Comparison of ENCODE assay signal across 1 cellular context in genomic region chr6:134174790-134175531, GRCh38.
A peak's percentile ranks its signal among the peaks of the same experiment; 100 is the strongest.
TF ChIP-seq lines count a peak whose summit lies in the region.

No MANE protein-coding gene starts in this region.

TF ChIP-seq in HepG2, 621 proteins besides CTCF, POLR2A, EP300 and RAD21 (continued from another document and continues in another):
- TF ChIP-seq, protein P1, sequence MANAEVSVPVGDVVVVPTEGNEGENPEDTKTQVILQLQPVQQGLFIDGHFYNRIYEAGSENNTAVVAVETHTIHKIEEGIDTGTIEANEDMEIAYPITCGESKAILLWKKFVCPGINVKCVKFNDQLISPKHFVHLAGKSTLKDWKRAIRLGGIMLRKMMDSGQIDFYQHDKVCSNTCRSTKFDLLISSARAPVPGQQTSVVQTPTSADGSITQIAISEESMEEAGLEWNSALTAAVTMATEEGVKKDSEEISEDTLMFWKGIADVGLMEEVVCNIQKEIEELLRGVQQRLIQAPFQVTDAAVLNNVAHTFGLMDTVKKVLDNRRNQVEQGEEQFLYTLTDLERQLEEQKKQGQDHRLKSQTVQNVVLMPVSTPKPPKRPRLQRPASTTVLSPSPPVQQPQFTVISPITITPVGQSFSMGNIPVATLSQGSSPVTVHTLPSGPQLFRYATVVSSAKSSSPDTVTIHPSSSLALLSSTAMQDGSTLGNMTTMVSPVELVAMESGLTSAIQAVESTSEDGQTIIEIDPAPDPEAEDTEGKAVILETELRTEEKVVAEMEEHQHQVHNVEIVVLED (CRISPR knock-in tag; IDR thresholded peaks at IDR 0.05; ENCODE audit: borderline replicate concordance) = peak; percentile 64
- TF ChIP-seq TAF1 (CRISPR knock-in tag; IDR thresholded peaks at IDR 0.05) (peak; percentile 97), ZNF205 (CRISPR knock-in tag; IDR thresholded peaks at IDR 0.05) (peak; percentile 88), FOXC1 (CRISPR knock-in tag; IDR thresholded peaks at IDR 0.05; ENCODE audit: borderline replicate concordance) (peak; percentile 26; the same call in 1 of the 2 replicates), NR2F1 (CRISPR knock-in tag; IDR thresholded peaks at IDR 0.05) (no peak; a peak in 1 of 4 replicates), ZNF607 (CRISPR knock-in tag; IDR thresholded peaks at IDR 0.05; ENCODE audit: borderline replicate concordance) (peak; percentile 94; the same call in 1 of the 2 replicates), NR2F6 (IDR thresholded peaks at IDR 0.05) (no peak), NR2F6 (CRISPR knock-in tag; IDR thresholded peaks at IDR 0.05) (peak; percentile 30; the same call in 1 of the 2 replicates), ATF4 (CRISPR knock-in tag; IDR thresholded peaks at IDR 0.05) (peak in 1 of 2 experiments; percentile 29; a peak in 1 of 4 replicates), ZNF556 (CRISPR knock-in tag; IDR thresholded peaks at IDR 0.05; ENCODE audit: borderline replicate concordance) (peak; percentile 27; the same call in 1 of the 2 replicates), ZNF879 (CRISPR knock-in tag; IDR thresholded peaks at IDR 0.05) (peak; percentile 35; the same call in 1 of the 2 replicates), ZNF20 (CRISPR knock-in tag; IDR thresholded peaks at IDR 0.05) (0 out of 2 replicates have a peak, but pooled peaks have one; percentile 31), PHF8 (CRISPR knock-in tag; IDR thresholded peaks at IDR 0.05) (peak; percentile 83), MXD3 (CRISPR knock-in tag; IDR thresholded peaks at IDR 0.05) (peak; percentile 88), ZNF44 (CRISPR knock-in tag; IDR thresholded peaks at IDR 0.05) (no peak), WIZ (CRISPR knock-in tag; IDR thresholded peaks at IDR 0.05) (peak; percentile 24; the same call in 1 of the 2 replicates), SIX1 (CRISPR knock-in tag; IDR thresholded peaks at IDR 0.05; ENCODE audit: borderline replicate concordance) (no peak), KAT8 (CRISPR knock-in tag; IDR thresholded peaks at IDR 0.05) (peak; percentile 75), ZNF749 (CRISPR knock-in tag; IDR thresholded peaks at IDR 0.05; ENCODE audit: borderline replicate concordance) (peak; percentile 76; the same call in 1 of the 2 replicates), ZNF558 (CRISPR knock-in tag; IDR thresholded peaks at IDR 0.05; ENCODE audit: borderline replicate concordance) (peak; percentile 85; the same call in 1 of the 2 replicates), ATAD3A (CRISPR knock-in tag; IDR thresholded peaks at IDR 0.05) (no peak), ZNF747 (CRISPR knock-in tag; IDR thresholded peaks at IDR 0.05; ENCODE audit: borderline replicate concordance) (0 out of 2 replicates have a peak, but pooled peaks have one; percentile 40), PPARG (CRISPR knock-in tag; conservative IDR thresholded peaks at IDR 0.05) (peak; percentile 49; the same call in 1 of the 2 replicates), NFKBIZ (CRISPR knock-in tag; IDR thresholded peaks at IDR 0.05) (peak; percentile 62; the same call in 1 of the 2 replicates), ZNF615 (CRISPR knock-in tag; IDR thresholded peaks at IDR 0.05; ENCODE audit: borderline replicate concordance) (0 out of 2 replicates have a peak, but pooled peaks have one; percentile 73), THAP11 (CRISPR knock-in tag; IDR thresholded peaks at IDR 0.05) (peak; percentile 81), ZBTB14 (CRISPR knock-in tag; IDR thresholded peaks at IDR 0.05) (peak; percentile 73), NR0B2 (CRISPR knock-in tag; IDR thresholded peaks at IDR 0.05) (no peak), CBX1 (IDR thresholded peaks at IDR 0.05; ENCODE audit: low read depth) (peak; percentile 94)
- TF ChIP-seq, protein P2, sequence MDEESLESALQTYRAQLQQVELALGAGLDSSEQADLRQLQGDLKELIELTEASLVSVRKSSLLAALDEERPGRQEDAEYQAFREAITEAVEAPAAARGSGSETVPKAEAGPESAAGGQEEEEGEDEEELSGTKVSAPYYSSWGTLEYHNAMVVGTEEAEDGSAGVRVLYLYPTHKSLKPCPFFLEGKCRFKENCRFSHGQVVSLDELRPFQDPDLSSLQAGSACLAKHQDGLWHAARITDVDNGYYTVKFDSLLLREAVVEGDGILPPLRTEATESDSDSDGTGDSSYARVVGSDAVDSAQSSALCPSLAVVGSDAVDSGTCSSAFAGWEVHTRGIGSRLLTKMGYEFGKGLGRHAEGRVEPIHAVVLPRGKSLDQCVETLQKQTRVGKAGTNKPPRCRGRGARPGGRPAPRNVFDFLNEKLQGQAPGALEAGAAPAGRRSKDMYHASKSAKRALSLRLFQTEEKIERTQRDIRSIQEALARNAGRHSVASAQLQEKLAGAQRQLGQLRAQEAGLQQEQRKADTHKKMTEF (CRISPR knock-in tag; IDR thresholded peaks at IDR 0.05) = peak; percentile 96
- TF ChIP-seq, protein P3, sequence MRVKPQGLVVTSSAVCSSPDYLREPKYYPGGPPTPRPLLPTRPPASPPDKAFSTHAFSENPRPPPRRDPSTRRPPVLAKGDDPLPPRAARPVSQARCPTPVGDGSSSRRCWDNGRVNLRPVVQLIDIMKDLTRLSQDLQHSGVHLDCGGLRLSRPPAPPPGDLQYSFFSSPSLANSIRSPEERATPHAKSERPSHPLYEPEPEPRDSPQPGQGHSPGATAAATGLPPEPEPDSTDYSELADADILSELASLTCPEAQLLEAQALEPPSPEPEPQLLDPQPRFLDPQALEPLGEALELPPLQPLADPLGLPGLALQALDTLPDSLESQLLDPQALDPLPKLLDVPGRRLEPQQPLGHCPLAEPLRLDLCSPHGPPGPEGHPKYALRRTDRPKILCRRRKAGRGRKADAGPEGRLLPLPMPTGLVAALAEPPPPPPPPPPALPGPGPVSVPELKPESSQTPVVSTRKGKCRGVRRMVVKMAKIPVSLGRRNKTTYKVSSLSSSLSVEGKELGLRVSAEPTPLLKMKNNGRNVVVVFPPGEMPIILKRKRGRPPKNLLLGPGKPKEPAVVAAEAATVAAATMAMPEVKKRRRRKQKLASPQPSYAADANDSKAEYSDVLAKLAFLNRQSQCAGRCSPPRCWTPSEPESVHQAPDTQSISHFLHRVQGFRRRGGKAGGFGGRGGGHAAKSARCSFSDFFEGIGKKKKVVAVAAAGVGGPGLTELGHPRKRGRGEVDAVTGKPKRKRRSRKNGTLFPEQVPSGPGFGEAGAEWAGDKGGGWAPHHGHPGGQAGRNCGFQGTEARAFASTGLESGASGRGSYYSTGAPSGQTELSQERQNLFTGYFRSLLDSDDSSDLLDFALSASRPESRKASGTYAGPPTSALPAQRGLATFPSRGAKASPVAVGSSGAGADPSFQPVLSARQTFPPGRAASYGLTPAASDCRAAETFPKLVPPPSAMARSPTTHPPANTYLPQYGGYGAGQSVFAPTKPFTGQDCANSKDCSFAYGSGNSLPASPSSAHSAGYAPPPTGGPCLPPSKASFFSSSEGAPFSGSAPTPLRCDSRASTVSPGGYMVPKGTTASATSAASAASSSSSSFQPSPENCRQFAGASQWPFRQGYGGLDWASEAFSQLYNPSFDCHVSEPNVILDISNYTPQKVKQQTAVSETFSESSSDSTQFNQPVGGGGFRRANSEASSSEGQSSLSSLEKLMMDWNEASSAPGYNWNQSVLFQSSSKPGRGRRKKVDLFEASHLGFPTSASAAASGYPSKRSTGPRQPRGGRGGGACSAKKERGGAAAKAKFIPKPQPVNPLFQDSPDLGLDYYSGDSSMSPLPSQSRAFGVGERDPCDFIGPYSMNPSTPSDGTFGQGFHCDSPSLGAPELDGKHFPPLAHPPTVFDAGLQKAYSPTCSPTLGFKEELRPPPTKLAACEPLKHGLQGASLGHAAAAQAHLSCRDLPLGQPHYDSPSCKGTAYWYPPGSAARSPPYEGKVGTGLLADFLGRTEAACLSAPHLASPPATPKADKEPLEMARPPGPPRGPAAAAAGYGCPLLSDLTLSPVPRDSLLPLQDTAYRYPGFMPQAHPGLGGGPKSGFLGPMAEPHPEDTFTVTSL (CRISPR knock-in tag; IDR thresholded peaks at IDR 0.05; ENCODE audit: borderline replicate concordance) = peak; percentile 61
- TF ChIP-seq, protein P4, sequence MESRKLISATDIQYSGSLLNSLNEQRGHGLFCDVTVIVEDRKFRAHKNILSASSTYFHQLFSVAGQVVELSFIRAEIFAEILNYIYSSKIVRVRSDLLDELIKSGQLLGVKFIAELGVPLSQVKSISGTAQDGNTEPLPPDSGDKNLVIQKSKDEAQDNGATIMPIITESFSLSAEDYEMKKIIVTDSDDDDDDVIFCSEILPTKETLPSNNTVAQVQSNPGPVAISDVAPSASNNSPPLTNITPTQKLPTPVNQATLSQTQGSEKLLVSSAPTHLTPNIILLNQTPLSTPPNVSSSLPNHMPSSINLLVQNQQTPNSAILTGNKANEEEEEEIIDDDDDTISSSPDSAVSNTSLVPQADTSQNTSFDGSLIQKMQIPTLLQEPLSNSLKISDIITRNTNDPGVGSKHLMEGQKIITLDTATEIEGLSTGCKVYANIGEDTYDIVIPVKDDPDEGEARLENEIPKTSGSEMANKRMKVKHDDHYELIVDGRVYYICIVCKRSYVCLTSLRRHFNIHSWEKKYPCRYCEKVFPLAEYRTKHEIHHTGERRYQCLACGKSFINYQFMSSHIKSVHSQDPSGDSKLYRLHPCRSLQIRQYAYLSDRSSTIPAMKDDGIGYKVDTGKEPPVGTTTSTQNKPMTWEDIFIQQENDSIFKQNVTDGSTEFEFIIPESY (CRISPR knock-in tag; IDR thresholded peaks at IDR 0.05) = 0 out of 2 replicates have a peak, but pooled peaks have one; percentile 1
- TF ChIP-seq, protein P5, sequence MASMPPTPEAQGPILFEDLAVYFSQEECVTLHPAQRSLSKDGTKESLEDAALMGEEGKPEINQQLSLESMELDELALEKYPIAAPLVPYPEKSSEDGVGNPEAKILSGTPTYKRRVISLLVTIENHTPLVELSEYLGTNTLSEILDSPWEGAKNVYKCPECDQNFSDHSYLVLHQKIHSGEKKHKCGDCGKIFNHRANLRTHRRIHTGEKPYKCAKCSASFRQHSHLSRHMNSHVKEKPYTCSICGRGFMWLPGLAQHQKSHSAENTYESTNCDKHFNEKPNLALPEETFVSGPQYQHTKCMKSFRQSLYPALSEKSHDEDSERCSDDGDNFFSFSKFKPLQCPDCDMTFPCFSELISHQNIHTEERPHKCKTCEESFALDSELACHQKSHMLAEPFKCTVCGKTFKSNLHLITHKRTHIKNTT (CRISPR knock-in tag; IDR thresholded peaks at IDR 0.05) = 0 out of 2 replicates have a peak, but pooled peaks have one; percentile 58
- TF ChIP-seq, protein P6, sequence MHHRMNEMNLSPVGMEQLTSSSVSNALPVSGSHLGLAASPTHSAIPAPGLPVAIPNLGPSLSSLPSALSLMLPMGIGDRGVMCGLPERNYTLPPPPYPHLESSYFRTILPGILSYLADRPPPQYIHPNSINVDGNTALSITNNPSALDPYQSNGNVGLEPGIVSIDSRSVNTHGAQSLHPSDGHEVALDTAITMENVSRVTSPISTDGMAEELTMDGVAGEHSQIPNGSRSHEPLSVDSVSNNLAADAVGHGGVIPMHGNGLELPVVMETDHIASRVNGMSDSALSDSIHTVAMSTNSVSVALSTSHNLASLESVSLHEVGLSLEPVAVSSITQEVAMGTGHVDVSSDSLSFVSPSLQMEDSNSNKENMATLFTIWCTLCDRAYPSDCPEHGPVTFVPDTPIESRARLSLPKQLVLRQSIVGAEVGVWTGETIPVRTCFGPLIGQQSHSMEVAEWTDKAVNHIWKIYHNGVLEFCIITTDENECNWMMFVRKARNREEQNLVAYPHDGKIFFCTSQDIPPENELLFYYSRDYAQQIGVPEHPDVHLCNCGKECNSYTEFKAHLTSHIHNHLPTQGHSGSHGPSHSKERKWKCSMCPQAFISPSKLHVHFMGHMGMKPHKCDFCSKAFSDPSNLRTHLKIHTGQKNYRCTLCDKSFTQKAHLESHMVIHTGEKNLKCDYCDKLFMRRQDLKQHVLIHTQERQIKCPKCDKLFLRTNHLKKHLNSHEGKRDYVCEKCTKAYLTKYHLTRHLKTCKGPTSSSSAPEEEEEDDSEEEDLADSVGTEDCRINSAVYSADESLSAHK (CRISPR knock-in tag; IDR thresholded peaks at IDR 0.05; ENCODE audit: borderline replicate concordance) = no peak
- TF ChIP-seq, protein P7, sequence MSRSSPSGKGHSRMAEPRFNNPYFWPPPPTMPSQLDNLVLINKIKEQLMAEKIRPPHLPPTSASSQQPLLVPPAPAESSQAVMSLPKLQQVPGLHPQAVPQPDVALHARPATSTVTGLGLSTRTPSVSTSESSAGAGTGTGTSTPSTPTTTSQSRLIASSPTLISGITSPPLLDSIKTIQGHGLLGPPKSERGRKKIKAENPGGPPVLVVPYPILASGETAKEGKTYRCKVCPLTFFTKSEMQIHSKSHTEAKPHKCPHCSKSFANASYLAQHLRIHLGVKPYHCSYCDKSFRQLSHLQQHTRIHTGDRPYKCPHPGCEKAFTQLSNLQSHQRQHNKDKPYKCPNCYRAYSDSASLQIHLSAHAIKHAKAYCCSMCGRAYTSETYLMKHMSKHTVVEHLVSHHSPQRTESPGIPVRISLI (CRISPR knock-in tag; IDR thresholded peaks at IDR 0.05; ENCODE audit: borderline replicate concordance) = no peak
